Comparison of ENCODE assay signal across 16 cellular contexts in the genomic region with DNA sequence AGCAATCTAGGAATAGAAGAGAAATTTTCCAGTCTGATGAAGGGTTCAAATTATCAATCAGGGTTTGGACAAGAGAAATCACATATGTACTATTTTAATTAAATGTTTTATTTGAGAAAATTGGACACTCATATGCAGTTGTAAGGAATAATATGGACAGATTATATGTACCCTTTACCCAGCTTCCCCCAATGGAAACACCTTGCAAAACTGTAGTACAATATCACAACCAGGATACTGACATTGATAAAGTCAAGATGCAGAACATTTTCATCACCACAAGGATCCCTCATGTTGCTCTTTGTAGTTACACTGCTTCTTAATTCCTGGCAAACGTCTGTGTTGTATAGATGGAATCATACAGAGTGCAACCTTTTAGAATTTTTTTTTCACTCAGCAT. TPM values are rescaled to one million over a fixed set of nuclear protein-coding genes. Genes with fewer than 3 reads are reported as not detected.
DNase-seq lines count a peak whose midpoint lies in the region; ATAC-seq and TF ChIP-seq lines count a peak whose summit lies in the region.
"Had no signal": no experiment of that assay in that cellular context is flagged by ENCODE, and none has a peak within 500 bp of the region (broad histone marks: within the 10 kb centered on the region; RNA-seq: fewer than 3 reads in every experiment).

No MANE protein-coding gene starts in this region.

- TF ChIP-seq CTCF in natural killer cell (IDR thresholded peaks at IDR 0.05) (no peak), PC-9 (conservative IDR thresholded peaks at IDR 0.05) (no peak), type B pancreatic cell (conservative IDR thresholded peaks at IDR 0.05) (no peak)

- intact Hi-C loops in natural killer cell (cut with micrococcal nuclease) = loop anchor here (5.0 kb wide), 1 partner anchor 1322 kb away; a partner anchor contains a TSS
- intact Hi-C loops in PC-9 (cut with micrococcal nuclease; ENCODE audit: unreplicated experiment) = no loop called here
- intact Hi-C loops in activated T-helper 1 cell treated with anti-CD3 and anti-CD28 coated beads, Interleukin-12 subunit alpha, Interleukin-12 subunit beta, Interleukin-2, Interleukin-4 antibody, amounts not matched to agents 30 ng/mL and 10 ng/mL and 1 ng/mL, durations not matched to agents 14 hours and 24 hours and 36 hours (cut with micrococcal nuclease) = loop anchor here (5.0 kb wide), 4 partner anchors 252 to 898 kb away; a partner anchor contains a TSS

- CTCF ChIA-PET in PC-9 (lab: Charles Lee) = interaction anchor here (1.4 kb wide), 1 partner anchor 45 kb away, joined by 3 read pairs; no protein-coding TSS in a partner anchor

- ATAC-seq in natural killer cell treated with Interleukin-12 subunit alpha and Interleukin-12 subunit beta and Interleukin-15 and Interleukin-18, amount 100 ng/mL, for 72 hours = no peak
- ATAC-seq in natural killer cell (no peak), HG03521 (IDR thresholded peaks at IDR 0.05; ENCODE audit: unreplicated experiment) (no peak)

- H3K4me1 ChIP-seq in PC-9 (replicated peaks; ENCODE audit: insufficient read depth) = peaks cover 23% of the 10 kb centered on the region

- POLR2A ChIA-PET in PC-9 (lab: Charles Lee; ENCODE audit: unreplicated experiment) = interaction anchor here (0.6 to 0.7 kb wide), 3 partner anchors 30 to 1536 kb away, joined by 3 to 6 read pairs (median 5); no protein-coding TSS in a partner anchor

- H2AFZ ChIP-seq in PC-9 = no peak overlapping the region

- peaks cover 14 to 16% of the 10 kb centered on the region in 2 donors for H3K4me1 Mint-ChIP-seq in natural killer cell treated with Interleukin-12 subunit alpha and Interleukin-12 subunit beta and Interleukin-15 and Interleukin-18, amount 100 ng/mL, for 72 hours (ENCODE audit: low read depth in 2 of 2)
- H3K4me1 Mint-ChIP-seq in natural killer cell (peaks cover 17% of the 10 kb centered on the region in 2 donors), type B pancreatic cell (ENCODE audit: unreplicated experiment) (peaks cover 15% of the 10 kb centered on the region)
- H3K4me1 Mint-ChIP-seq in activated T-helper 1 cell treated with anti-CD3 and anti-CD28 coated beads, Interleukin-12 subunit alpha, Interleukin-12 subunit beta, Interleukin-2, Interleukin-4 antibody, amounts not matched to agents 30 ng/mL and 10 ng/mL and 1 ng/mL, durations not matched to agents 14 hours and 24 hours and 36 hours (ENCODE audit: low read depth) = peaks cover 21% of the 10 kb centered on the region

- peaks cover 17% of the 10 kb centered on the region for H3K9me3 ChIP-seq in PC-9 (ENCODE audit: insufficient read depth, low read depth)

- H3K79me2 ChIP-seq in PC-9 (ENCODE audit: low read depth) = no peaks in the 10 kb centered on the region

- H3K36me3 Mint-ChIP-seq in natural killer cell treated with Interleukin-12 subunit alpha and Interleukin-12 subunit beta and Interleukin-15 and Interleukin-18, amount 100 ng/mL, for 72 hours = no peaks in the 10 kb centered on the region
- H3K36me3 Mint-ChIP-seq in natural killer cell = no peaks in the 10 kb centered on the region
- H3K36me3 Mint-ChIP-seq in activated T-helper 1 cell treated with anti-CD3 and anti-CD28 coated beads, Interleukin-12 subunit alpha, Interleukin-12 subunit beta, Interleukin-2, Interleukin-4 antibody, amounts not matched to agents 30 ng/mL and 10 ng/mL and 1 ng/mL, durations not matched to agents 14 hours and 24 hours and 36 hours (ENCODE audit: low read depth) = no peaks in the 10 kb centered on the region
- peaks cover 20% of the 10 kb centered on the region for H3K36me3 Mint-ChIP-seq in type B pancreatic cell

- H3K4me2 ChIP-seq in PC-9 = peak overlapping the region; percentile 94

- no peak for DNase-seq in natural killer cell treated with Interleukin-12 subunit alpha and Interleukin-12 subunit beta and Interleukin-15 and Interleukin-18, amount 100 ng/mL, for 72 hours (ENCODE audit: low spot score)
- DNase-seq in natural killer cell (no peak), PC-9 (no peak), type B pancreatic cell (ENCODE audit: extremely low spot score, unreplicated experiment) (no peak), T1000 (lab: John Stamatoyannopoulos, UW) (no peak)
- no peak for DNase-seq in activated T-helper 1 cell treated with anti-CD3 and anti-CD28 coated beads, Interleukin-12 subunit alpha, Interleukin-12 subunit beta, Interleukin-2, Interleukin-4 antibody, amounts not matched to agents 30 ng/mL and 10 ng/mL and 1 ng/mL, durations not matched to agents 14 hours and 24 hours and 36 hours (ENCODE audit: low spot score)
- DNase-seq in activated effector memory CD4-positive, alpha-beta T cell treated with Interleukin-2 at 50 U/mL for 16 hours = no peak
- DNase-seq: C1 segment of cervical spinal cord; CD4-positive, alpha-beta memory T cell; DMS153; DMS79 treated with DMSO at 0.1 percent for 48 hours; GOT3; H9 had no signal

- no peaks in the 10 kb centered on the region for H3K9me3 Mint-ChIP-seq in natural killer cell treated with Interleukin-12 subunit alpha and Interleukin-12 subunit beta and Interleukin-15 and Interleukin-18, amount 100 ng/mL, for 72 hours
- H3K9me3 Mint-ChIP-seq in natural killer cell (peaks cover 0 to 2% of the 10 kb centered on the region in 2 donors), type B pancreatic cell (peaks cover 14% of the 10 kb centered on the region)
- peaks cover 2% of the 10 kb centered on the region for H3K9me3 Mint-ChIP-seq in activated T-helper 1 cell treated with anti-CD3 and anti-CD28 coated beads, Interleukin-12 subunit alpha, Interleukin-12 subunit beta, Interleukin-2, Interleukin-4 antibody, amounts not matched to agents 30 ng/mL and 10 ng/mL and 1 ng/mL, durations not matched to agents 14 hours and 24 hours and 36 hours
- H3K9me3 Mint-ChIP-seq: CD4-positive, alpha-beta memory T cell; HFFc6 had no signal

- H3K36me3 ChIP-seq in PC-9 (ENCODE audit: low read depth) = peaks cover 4% of the 10 kb centered on the region; the same call in 1 of the 2 replicates

- peak overlapping the region; percentile 13 for H3K4me3 Mint-ChIP-seq in natural killer cell treated with Interleukin-12 subunit alpha and Interleukin-12 subunit beta and Interleukin-15 and Interleukin-18, amount 100 ng/mL, for 72 hours
- H3K4me3 Mint-ChIP-seq in natural killer cell = no peak overlapping the region
- peak overlapping the region; percentile 32 for H3K4me3 Mint-ChIP-seq in activated T-helper 1 cell treated with anti-CD3 and anti-CD28 coated beads, Interleukin-12 subunit alpha, Interleukin-12 subunit beta, Interleukin-2, Interleukin-4 antibody, amounts not matched to agents 30 ng/mL and 10 ng/mL and 1 ng/mL, durations not matched to agents 14 hours and 24 hours and 36 hours
- peak overlapping the region; percentile 67 for H3K4me3 Mint-ChIP-seq in type B pancreatic cell
- H3K4me3 Mint-ChIP-seq: B cell had no signal

- peaks cover 27% of the 10 kb centered on the region for H3F3A ChIP-seq in PC-9 (ENCODE audit: insufficient read depth, low read depth)

- H3K4me3 ChIP-seq in PC-9 = no peak overlapping the region

- H3K27ac Mint-ChIP-seq in natural killer cell treated with Interleukin-12 subunit alpha and Interleukin-12 subunit beta and Interleukin-15 and Interleukin-18, amount 100 ng/mL, for 72 hours = no peak overlapping the region
- no peak overlapping the region for H3K27ac Mint-ChIP-seq in natural killer cell
- H3K27ac Mint-ChIP-seq in activated T-helper 1 cell treated with anti-CD3 and anti-CD28 coated beads, Interleukin-12 subunit alpha, Interleukin-12 subunit beta, Interleukin-2, Interleukin-4 antibody, amounts not matched to agents 30 ng/mL and 10 ng/mL and 1 ng/mL, durations not matched to agents 14 hours and 24 hours and 36 hours = no peak overlapping the region
- peak overlapping the region; percentile 31 for H3K27ac Mint-ChIP-seq in type B pancreatic cell
- H3K27ac Mint-ChIP-seq: B cell, HFFc6 had no signal

- no peaks in the 10 kb centered on the region for H4K20me1 ChIP-seq in PC-9 (ENCODE audit: insufficient read depth)

- H3K9me2 ChIP-seq in PC-9 (ENCODE audit: insufficient read depth) = no peaks in the 10 kb centered on the region

- no peaks in the 10 kb centered on the region for H3K27me3 ChIP-seq in PC-9 (ENCODE audit: insufficient read depth, low read depth)

- peaks cover 0 to 2% of the 10 kb centered on the region in 2 donors for H3K27me3 Mint-ChIP-seq in natural killer cell treated with Interleukin-12 subunit alpha and Interleukin-12 subunit beta and Interleukin-15 and Interleukin-18, amount 100 ng/mL, for 72 hours
- H3K27me3 Mint-ChIP-seq in natural killer cell (ENCODE audit: low read depth in 2 of 2) (no peaks in the 10 kb centered on the region), type B pancreatic cell (no peaks in the 10 kb centered on the region)
- H3K27me3 Mint-ChIP-seq in activated T-helper 1 cell treated with anti-CD3 and anti-CD28 coated beads, Interleukin-12 subunit alpha, Interleukin-12 subunit beta, Interleukin-2, Interleukin-4 antibody, amounts not matched to agents 30 ng/mL and 10 ng/mL and 1 ng/mL, durations not matched to agents 14 hours and 24 hours and 36 hours (ENCODE audit: insufficient read depth) = peaks cover 8% of the 10 kb centered on the region
- H3K27me3 Mint-ChIP-seq: B cell; CD4-positive, alpha-beta memory T cell had no signal

- H3K27ac ChIP-seq in PC-9 = no peak overlapping the region

- BruUV-seq in PC-9 (replicated peaks; lab: Mats Ljungman, UMichigan) = no TSS peak

RNA-seq across cellular contexts. Expression of a gene that starts 1.4 kb away (rescaled TPM):
- 1 to 10 TPM; 1.8 to 3.4 TPM for total RNA-seq in natural killer cell treated with Interleukin-12 subunit alpha and Interleukin-12 subunit beta and Interleukin-15 and Interleukin-18, amount 100 ng/mL, for 72 hours
- 1 to 10 TPM in 2 of 3 donors, under 1 TPM in 1; 0.99 to 4.1 (median 3.1) TPM for total RNA-seq in natural killer cell
- total RNA-seq in PC-9 (2021) = 5.8 and 6.8 TPM in 2 replicates
- 2.7 and 3.4 TPM in 2 replicates for total RNA-seq in activated T-helper 1 cell treated with anti-CD3 and anti-CD28 coated beads, Interleukin-12 subunit alpha, Interleukin-12 subunit beta, Interleukin-2, Interleukin-4 antibody, amounts not matched to agents 30 ng/mL and 10 ng/mL and 1 ng/mL, durations not matched to agents 14 hours and 24 hours and 36 hours
- 5.5 and 5.6 TPM in 2 replicates for total RNA-seq in type B pancreatic cell (ENCODE audit: low replicate concordance)

RNA-seq across cellular contexts. Expression of a gene that starts 27.6 kb away (rescaled TPM):
- total RNA-seq in natural killer cell treated with Interleukin-12 subunit alpha and Interleukin-12 subunit beta and Interleukin-15 and Interleukin-18, amount 100 ng/mL, for 72 hours = under 1 TPM; 0.10 to 0.73 TPM
- 1 to 10 TPM in 2 of 3 donors, under 1 TPM in 1; 0.82 to 3.6 (median 1.3) TPM for total RNA-seq in natural killer cell
- 0.28 and 0.52 TPM in 2 replicates for total RNA-seq in PC-9 (2021)
- total RNA-seq in activated T-helper 1 cell treated with anti-CD3 and anti-CD28 coated beads, Interleukin-12 subunit alpha, Interleukin-12 subunit beta, Interleukin-2, Interleukin-4 antibody, amounts not matched to agents 30 ng/mL and 10 ng/mL and 1 ng/mL, durations not matched to agents 14 hours and 24 hours and 36 hours = not detected in 2 replicates
- 7.3 and 12.5 TPM in 2 replicates for total RNA-seq in type B pancreatic cell (ENCODE audit: low replicate concordance)
- total RNA-seq: B cell had no signal
